1 cellular context compared by ENCODE assay signal in the genomic region with DNA sequence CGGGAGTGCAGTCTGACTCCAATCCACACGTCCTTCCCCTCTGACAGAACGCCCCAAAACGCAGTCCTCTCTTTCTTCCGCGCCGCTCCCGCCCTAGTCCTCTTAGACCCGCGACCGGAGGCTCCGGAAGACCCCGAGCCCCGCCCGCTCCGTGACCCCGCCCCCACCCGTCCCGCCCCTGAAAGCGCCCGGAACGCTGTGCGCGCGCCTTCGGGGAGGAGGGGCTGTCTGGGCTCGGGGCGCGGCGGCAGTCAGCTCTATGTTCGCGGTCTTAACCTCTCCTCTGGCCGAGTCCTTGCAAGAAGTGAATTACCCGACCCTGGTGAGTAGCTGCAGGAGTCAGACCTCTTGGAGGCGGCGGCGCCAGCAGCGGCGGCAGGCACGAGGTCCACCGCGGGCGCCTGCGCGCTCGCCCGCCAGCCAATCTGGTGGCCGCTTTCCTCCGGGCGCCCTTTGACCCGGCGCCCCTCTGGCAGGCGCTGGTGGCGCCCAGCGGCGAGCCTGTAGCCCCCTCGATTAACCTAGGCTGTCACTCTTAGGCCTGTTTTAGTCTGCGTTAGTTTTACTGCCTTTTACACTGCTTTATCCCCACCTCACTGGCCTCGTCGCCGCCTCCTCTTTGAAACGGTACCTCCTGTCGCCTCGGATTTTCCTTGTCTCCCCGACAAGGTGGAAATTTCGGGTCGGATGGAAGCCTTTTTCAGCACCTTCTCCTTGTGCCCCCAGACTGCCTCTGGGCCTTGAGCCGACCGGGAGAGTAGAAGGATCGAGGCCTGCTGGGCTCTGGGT.
TF ChIP-seq lines count a peak whose summit lies in the region.

TSS of gene MANEA (plus strand) at position 219 of the 789 bp plus-strand sequence. CDS start 8,905 bp downstream, outside the sequence.

TF ChIP-seq in HepG2, 621 proteins besides CTCF, POLR2A, EP300 and RAD21 (continued from another document and continues in another):
- TF ChIP-seq EEA1 (CRISPR knock-in tag; IDR thresholded peaks at IDR 0.05; ENCODE audit: borderline replicate concordance) (0 out of 2 replicates have a peak, but pooled peaks have one; percentile 33), ZBTB42 (CRISPR knock-in tag; IDR thresholded peaks at IDR 0.05) (no peak), NR3C1 (CRISPR knock-in tag; IDR thresholded peaks at IDR 0.05) (no peak), ZNF773 (CRISPR knock-in tag; IDR thresholded peaks at IDR 0.05; ENCODE audit: borderline replicate concordance) (0 out of 2 replicates have a peak, but pooled peaks have one; percentile 71), POLR2AphosphoS2 (IDR thresholded peaks at IDR 0.05; ENCODE audit: low read depth, low read length) (no peak), ZNF768 (CRISPR knock-in tag; IDR thresholded peaks at IDR 0.05) (peak; percentile 52; the same call in 1 of the 2 replicates), PRPF4 (IDR thresholded peaks at IDR 0.05; ENCODE audit: low read depth, low read length, poor library complexity, severe bottlenecking) (no peak), ZFAT (CRISPR knock-in tag; conservative IDR thresholded peaks at IDR 0.05) (no peak), MBD4 (IDR thresholded peaks at IDR 0.05; ENCODE audit: borderline replicate concordance, low read length) (no peak), NR2C2 (CRISPR knock-in tag; IDR thresholded peaks at IDR 0.05; ENCODE audit: borderline replicate concordance) (peak; percentile 98), FOXJ3 (CRISPR knock-in tag; IDR thresholded peaks at IDR 0.05; ENCODE audit: borderline replicate concordance) (no peak), POLR2G (IDR thresholded peaks at IDR 0.05; ENCODE audit: low read depth, low read length) (peak; percentile 65), DNMT1 (CRISPR knock-in tag; IDR thresholded peaks at IDR 0.05) (no peak), SMAD9 (CRISPR knock-in tag; IDR thresholded peaks at IDR 0.05) (no peak), ZSCAN12 (CRISPR knock-in tag; IDR thresholded peaks at IDR 0.05) (peak; percentile 77; the same call in 1 of the 2 replicates), ZNF850 (CRISPR knock-in tag; conservative IDR thresholded peaks at IDR 0.05) (no peak), TBL1XR1 (IDR thresholded peaks at IDR 0.05; ENCODE audit: borderline replicate concordance, low read length, partially characterized antibody) (no peak), ARID2 (CRISPR knock-in tag; IDR thresholded peaks at IDR 0.05; ENCODE audit: borderline replicate concordance) (no peak), SNAI1 (CRISPR knock-in tag; IDR thresholded peaks at IDR 0.05; ENCODE audit: borderline replicate concordance) (no peak), MTF1 (CRISPR knock-in tag; IDR thresholded peaks at IDR 0.05) (no peak), KLF16 (CRISPR knock-in tag; IDR thresholded peaks at IDR 0.05) (no peak), ZNF276 (CRISPR knock-in tag; IDR thresholded peaks at IDR 0.05; ENCODE audit: low read depth) (no peak), SMAD3 (CRISPR knock-in tag; IDR thresholded peaks at IDR 0.05) (no peak; the same call in 1 of the 2 replicates)
- TF ChIP-seq, protein P1, sequence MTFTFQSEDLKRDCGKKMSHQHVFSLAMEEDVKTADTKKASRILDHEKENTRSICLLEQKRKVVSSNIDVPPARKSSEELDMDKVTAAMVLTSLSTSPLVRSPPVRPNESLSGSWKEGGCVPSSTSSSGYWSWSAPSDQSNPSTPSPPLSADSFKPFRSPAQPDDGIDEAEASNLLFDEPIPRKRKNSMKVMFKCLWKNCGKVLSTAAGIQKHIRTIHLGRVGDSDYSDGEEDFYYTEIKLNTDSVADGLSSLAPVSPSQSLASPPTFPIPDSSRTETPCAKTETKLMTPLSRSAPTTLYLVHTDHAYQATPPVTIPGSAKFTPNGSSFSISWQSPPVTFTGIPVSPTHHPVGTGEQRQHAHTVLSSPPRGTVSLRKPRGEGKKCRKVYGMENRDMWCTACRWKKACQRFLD (CRISPR knock-in tag; IDR thresholded peaks at IDR 0.05; ENCODE audit: borderline replicate concordance): 0 out of 2 replicates have a peak, but pooled peaks have one; percentile 23
- TF ChIP-seq, protein P2, sequence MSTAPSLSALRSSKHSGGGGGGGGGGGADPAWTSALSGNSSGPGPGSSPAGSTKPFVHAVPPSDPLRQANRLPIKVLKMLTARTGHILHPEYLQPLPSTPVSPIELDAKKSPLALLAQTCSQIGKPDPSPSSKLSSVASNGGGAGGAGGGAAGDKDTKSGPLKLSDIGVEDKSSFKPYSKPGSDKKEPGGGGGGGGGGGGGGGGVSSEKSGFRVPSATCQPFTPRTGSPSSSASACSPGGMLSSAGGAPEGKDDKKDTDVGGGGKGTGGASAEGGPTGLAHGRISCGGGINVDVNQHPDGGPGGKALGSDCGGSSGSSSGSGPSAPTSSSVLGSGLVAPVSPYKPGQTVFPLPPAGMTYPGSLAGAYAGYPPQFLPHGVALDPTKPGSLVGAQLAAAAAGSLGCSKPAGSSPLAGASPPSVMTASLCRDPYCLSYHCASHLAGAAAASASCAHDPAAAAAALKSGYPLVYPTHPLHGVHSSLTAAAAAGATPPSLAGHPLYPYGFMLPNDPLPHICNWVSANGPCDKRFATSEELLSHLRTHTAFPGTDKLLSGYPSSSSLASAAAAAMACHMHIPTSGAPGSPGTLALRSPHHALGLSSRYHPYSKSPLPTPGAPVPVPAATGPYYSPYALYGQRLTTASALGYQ (CRISPR knock-in tag; IDR thresholded peaks at IDR 0.05): no peak; the same call in 1 of the 2 replicates
- TF ChIP-seq, protein P3, sequence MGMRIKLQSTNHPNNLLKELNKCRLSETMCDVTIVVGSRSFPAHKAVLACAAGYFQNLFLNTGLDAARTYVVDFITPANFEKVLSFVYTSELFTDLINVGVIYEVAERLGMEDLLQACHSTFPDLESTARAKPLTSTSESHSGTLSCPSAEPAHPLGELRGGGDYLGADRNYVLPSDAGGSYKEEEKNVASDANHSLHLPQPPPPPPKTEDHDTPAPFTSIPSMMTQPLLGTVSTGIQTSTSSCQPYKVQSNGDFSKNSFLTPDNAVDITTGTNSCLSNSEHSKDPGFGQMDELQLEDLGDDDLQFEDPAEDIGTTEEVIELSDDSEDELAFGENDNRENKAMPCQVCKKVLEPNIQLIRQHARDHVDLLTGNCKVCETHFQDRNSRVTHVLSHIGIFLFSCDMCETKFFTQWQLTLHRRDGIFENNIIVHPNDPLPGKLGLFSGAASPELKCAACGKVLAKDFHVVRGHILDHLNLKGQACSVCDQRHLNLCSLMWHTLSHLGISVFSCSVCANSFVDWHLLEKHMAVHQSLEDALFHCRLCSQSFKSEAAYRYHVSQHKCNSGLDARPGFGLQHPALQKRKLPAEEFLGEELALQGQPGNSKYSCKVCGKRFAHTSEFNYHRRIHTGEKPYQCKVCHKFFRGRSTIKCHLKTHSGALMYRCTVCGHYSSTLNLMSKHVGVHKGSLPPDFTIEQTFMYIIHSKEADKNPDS (CRISPR knock-in tag; IDR thresholded peaks at IDR 0.05): 0 out of 2 replicates have a peak, but pooled peaks have one; percentile 31
- TF ChIP-seq, protein P4, sequence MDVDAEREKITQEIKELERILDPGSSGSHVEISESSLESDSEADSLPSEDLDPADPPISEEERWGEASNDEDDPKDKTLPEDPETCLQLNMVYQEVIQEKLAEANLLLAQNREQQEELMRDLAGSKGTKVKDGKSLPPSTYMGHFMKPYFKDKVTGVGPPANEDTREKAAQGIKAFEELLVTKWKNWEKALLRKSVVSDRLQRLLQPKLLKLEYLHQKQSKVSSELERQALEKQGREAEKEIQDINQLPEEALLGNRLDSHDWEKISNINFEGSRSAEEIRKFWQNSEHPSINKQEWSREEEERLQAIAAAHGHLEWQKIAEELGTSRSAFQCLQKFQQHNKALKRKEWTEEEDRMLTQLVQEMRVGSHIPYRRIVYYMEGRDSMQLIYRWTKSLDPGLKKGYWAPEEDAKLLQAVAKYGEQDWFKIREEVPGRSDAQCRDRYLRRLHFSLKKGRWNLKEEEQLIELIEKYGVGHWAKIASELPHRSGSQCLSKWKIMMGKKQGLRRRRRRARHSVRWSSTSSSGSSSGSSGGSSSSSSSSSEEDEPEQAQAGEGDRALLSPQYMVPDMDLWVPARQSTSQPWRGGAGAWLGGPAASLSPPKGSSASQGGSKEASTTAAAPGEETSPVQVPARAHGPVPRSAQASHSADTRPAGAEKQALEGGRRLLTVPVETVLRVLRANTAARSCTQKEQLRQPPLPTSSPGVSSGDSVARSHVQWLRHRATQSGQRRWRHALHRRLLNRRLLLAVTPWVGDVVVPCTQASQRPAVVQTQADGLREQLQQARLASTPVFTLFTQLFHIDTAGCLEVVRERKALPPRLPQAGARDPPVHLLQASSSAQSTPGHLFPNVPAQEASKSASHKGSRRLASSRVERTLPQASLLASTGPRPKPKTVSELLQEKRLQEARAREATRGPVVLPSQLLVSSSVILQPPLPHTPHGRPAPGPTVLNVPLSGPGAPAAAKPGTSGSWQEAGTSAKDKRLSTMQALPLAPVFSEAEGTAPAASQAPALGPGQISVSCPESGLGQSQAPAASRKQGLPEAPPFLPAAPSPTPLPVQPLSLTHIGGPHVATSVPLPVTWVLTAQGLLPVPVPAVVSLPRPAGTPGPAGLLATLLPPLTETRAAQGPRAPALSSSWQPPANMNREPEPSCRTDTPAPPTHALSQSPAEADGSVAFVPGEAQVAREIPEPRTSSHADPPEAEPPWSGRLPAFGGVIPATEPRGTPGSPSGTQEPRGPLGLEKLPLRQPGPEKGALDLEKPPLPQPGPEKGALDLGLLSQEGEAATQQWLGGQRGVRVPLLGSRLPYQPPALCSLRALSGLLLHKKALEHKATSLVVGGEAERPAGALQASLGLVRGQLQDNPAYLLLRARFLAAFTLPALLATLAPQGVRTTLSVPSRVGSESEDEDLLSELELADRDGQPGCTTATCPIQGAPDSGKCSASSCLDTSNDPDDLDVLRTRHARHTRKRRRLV (CRISPR knock-in tag; IDR thresholded peaks at IDR 0.05): no peak
- TF ChIP-seq, protein P5, sequence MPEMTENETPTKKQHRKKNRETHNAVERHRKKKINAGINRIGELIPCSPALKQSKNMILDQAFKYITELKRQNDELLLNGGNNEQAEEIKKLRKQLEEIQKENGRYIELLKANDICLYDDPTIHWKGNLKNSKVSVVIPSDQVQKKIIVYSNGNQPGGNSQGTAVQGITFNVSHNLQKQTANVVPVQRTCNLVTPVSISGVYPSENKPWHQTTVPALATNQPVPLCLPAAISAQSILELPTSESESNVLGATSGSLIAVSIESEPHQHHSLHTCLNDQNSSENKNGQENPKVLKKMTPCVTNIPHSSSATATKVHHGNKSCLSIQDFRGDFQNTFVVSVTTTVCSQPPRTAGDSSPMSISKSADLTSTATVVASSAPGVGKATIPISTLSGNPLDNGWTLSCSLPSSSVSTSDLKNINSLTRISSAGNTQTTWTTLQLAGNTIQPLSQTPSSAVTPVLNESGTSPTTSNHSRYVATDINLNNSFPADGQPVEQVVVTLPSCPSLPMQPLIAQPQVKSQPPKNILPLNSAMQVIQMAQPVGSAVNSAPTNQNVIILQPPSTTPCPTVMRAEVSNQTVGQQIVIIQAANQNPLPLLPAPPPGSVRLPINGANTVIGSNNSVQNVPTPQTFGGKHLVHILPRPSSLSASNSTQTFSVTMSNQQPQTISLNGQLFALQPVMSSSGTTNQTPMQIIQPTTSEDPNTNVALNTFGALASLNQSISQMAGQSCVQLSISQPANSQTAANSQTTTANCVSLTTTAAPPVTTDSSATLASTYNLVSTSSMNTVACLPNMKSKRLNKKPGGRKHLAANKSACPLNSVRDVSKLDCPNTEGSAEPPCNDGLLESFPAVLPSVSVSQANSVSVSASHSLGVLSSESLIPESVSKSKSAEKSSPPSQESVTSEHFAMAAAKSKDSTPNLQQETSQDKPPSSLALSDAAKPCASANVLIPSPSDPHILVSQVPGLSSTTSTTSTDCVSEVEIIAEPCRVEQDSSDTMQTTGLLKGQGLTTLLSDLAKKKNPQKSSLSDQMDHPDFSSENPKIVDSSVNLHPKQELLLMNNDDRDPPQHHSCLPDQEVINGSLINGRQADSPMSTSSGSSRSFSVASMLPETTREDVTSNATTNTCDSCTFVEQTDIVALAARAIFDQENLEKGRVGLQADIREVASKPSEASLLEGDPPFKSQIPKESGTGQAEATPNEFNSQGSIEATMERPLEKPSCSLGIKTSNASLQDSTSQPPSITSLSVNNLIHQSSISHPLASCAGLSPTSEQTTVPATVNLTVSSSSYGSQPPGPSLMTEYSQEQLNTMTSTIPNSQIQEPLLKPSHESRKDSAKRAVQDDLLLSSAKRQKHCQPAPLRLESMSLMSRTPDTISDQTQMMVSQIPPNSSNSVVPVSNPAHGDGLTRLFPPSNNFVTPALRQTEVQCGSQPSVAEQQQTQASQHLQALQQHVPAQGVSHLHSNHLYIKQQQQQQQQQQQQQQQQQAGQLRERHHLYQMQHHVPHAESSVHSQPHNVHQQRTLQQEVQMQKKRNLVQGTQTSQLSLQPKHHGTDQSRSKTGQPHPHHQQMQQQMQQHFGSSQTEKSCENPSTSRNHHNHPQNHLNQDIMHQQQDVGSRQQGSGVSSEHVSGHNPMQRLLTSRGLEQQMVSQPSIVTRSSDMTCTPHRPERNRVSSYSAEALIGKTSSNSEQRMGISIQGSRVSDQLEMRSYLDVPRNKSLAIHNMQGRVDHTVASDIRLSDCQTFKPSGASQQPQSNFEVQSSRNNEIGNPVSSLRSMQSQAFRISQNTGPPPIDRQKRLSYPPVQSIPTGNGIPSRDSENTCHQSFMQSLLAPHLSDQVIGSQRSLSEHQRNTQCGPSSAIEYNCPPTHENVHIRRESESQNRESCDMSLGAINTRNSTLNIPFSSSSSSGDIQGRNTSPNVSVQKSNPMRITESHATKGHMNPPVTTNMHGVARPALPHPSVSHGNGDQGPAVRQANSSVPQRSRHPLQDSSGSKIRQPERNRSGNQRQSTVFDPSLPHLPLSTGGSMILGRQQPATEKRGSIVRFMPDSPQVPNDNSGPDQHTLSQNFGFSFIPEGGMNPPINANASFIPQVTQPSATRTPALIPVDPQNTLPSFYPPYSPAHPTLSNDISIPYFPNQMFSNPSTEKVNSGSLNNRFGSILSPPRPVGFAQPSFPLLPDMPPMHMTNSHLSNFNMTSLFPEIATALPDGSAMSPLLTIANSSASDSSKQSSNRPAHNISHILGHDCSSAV (CRISPR knock-in tag; IDR thresholded peaks at IDR 0.05; ENCODE audit: borderline replicate concordance): no peak
- TF ChIP-seq, protein P6, sequence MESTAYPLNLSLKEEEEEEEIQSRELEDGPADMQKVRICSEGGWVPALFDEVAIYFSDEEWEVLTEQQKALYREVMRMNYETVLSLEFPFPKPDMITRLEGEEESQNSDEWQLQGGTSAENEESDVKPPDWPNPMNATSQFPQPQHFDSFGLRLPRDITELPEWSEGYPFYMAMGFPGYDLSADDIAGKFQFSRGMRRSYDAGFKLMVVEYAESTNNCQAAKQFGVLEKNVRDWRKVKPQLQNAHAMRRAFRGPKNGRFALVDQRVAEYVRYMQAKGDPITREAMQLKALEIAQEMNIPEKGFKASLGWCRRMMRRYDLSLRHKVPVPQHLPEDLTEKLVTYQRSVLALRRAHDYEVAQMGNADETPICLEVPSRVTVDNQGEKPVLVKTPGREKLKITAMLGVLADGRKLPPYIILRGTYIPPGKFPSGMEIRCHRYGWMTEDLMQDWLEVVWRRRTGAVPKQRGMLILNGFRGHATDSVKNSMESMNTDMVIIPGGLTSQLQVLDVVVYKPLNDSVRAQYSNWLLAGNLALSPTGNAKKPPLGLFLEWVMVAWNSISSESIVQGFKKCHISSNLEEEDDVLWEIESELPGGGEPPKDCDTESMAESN (CRISPR knock-in tag; conservative IDR thresholded peaks at IDR 0.05): peak; percentile 72; the same call in 1 of the 2 replicates
